In the genomic region with DNA sequence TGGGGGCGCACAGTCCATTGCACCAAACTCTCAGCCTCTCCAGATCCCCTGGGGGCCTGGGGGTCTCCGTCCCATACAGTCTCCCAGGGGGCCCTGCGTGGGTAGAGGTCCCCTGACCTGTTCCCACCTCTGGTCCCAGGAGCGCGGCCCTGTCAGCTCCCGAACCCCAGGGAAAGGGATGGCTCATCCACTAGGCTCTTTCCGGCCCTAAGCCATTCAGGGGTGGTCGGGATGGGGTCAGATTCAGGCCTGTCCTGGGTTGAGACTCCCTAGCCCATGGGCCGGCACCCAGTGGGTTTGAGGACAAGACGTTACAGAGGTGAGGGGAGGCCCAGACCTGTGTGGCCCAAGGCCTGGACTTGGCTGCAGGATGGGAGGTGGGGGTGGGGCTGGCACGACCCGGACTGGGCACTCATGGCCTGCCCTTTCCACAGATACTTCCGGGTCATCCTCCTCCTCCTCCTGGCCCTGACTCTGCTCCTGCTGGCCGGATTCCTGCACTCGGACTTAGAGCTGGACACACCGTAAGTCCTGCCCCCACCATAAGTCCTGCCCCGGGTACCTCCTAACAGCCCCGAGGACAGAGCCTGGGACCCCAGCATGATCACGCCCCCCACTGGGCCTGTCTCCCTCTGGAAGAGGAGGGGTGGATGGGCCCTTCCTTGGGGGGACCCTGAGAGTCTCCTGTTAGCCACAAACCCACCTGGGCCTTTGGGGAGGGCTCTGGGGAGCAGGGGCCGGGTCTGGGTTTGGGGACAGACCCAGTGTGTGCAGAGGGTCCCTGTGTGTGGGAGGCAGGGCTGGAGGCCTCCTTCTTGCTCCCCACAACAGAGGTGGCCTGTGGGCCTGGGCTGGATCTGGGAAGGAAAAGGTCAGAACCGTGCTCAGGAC, we compare ENCODE assay signal across 1 cellular context.
TF ChIP-seq lines count a peak whose summit lies in the region.

No MANE protein-coding gene starts in this region.

TF ChIP-seq in K562, 482 proteins besides CTCF, POLR2A, EP300 and RAD21:
- TF ChIP-seq, protein P1, sequence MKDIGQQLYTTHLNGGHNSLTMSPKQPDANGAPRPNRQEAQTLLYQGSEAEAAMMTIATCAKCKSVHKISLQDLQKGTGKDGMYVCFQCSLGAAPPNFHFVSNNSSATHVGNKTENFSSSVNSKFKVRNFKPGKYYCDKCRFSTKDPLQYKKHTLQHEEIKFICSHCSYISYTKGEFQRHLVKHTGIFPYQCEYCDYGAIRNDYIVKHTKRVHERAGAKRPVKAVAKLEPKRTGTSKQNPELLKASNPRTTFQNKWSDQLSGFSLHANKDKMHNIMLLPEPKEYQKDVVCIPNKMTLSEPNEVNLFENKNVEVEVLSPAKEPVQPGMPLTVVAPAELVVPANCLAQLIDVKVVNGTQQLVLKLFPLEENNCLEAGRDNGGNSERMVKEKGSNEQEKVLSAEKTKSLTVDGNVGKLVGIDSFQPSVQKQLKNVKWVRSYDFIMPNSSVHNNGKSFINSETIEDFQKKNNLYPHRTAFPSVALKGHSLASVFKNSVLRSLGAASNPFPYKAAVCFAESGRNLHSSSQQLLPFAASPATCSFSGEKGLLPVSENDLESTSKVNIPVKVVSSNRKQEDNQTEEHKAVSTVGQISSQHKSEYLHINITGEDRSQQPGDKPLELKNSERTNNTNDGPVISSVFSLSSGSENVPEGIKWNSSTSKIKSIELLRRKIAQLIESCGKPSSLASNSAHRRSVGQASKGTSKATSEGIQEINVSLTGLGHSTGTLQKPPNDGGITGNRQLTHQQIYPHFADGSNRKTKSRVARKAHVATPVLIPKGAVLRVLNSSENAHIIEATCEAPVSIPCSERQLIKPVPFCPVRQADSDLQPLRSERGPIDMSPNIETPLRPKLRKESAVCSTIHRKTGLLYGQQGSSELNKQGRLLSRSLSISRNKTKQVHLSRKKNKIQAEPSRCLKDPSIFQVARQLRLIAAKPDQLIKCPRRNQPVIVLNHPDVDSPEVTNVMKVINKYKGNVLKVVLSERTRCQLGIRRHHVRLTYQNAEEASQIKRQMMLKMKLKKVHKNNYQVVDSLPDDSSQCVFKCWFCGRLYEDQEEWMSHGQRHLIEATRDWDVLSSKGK (CRISPR knock-in tag; IDR thresholded peaks at IDR 0.05) = no peak
- peak; percentile 23; the same call in 1 of the 2 replicates for TF ChIP-seq POLR2G (IDR thresholded peaks at IDR 0.05; ENCODE audit: low read depth, low read length)
